ENCODE assay signal across 24 cellular contexts in the genomic region with DNA sequence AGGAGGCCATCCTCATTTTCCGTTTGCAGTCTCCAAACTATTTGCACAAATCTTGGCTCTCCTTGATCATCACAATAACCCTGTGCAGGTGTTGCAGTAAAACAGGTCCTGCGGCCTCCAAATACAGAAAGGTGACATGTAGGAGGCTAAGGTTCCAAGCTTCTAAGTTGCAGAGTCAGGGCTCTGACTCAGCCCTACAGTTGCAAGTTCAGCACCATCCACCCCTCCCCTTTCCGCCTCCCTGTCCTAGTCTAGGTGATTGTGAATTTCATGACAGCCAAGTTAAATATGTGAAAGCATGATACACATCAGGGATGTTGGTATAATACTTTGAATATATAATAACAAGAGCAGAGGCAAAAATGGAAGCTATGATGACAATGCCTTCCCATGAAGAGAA.
DNase-seq lines count a peak whose midpoint lies in the region; FAIRE-seq and TF ChIP-seq lines count a peak whose summit lies in the region.
"Had no signal": no experiment of that assay in that cellular context is flagged by ENCODE, and none has a peak within 500 bp of the region (broad histone marks: within the 10 kb centered on the region; RNA-seq: fewer than 3 reads in every experiment).

No MANE protein-coding gene starts in this region.

- H3K27me3 ChIP-seq in MG63 (no peaks in the 10 kb centered on the region), neural progenitor cell (peaks cover 9% of the 10 kb centered on the region)
- H3K27me3 ChIP-seq: BLaER1 had no signal

- peaks cover 28% of the 10 kb centered on the region for H3K27me3 Mint-ChIP-seq in neural progenitor cell (ENCODE audit: insufficient read depth, low read depth)
- H3K27me3 Mint-ChIP-seq: B cell had no signal

- no peaks in the 10 kb centered on the region for H4K20me1 ChIP-seq in neural progenitor cell (ENCODE audit: low read depth)
- H4K20me1 ChIP-seq: BLaER1 had no signal

- no peak overlapping the region for H3K9ac ChIP-seq in neural progenitor cell
- H3K9ac ChIP-seq: BLaER1, GM23248 had no signal

- H3K9me3 Mint-ChIP-seq in neural progenitor cell = peaks cover 4% of the 10 kb centered on the region
- H3K9me3 Mint-ChIP-seq: CD8-positive, alpha-beta T cell had no signal

- H3K36me3 Mint-ChIP-seq in neural progenitor cell = no peaks in the 10 kb centered on the region
- H3K36me3 Mint-ChIP-seq: CD4-positive, CD25-positive, alpha-beta regulatory T cell; CD8-positive, alpha-beta T cell had no signal

- no peaks in the 10 kb centered on the region for H3K9me3 ChIP-seq in MG63
- no peaks in the 10 kb centered on the region for H3K9me3 ChIP-seq in neural progenitor cell (ENCODE audit: low read depth)
- H3K9me3 ChIP-seq: BLaER1, Caco-2 had no signal

- peak; percentile 33 for FAIRE-seq in HTR-8/SVneo (lab: Jason Lieb, UNC)
- FAIRE-seq: A204.1, G401.6, GM12892, H1 had no signal

- H3K79me2 ChIP-seq in neural progenitor cell (ENCODE audit: low read depth) = no peaks in the 10 kb centered on the region

- no peak for DNase-seq in HTR-8/SVneo (ENCODE audit: insufficient read length, low spot score)
- peak; percentile 5 for DNase-seq in RPMI8226
- DNase-seq in epithelial cell of esophagus (ENCODE audit: low read depth) = peak; percentile 26
- peak; percentile 9 for DNase-seq in putamen (ENCODE audit: low spot score)
- no peak for DNase-seq in NOMO-1 treated with dmso at 0.1 percent for 144 hours (lab: John Stamatoyannopoulos, UW; ENCODE audit: unreplicated experiment)
- no peak for DNase-seq in MG63
- no peak for DNase-seq in neural progenitor cell (ENCODE audit: low spot score)
- DNase-seq in effector CD4-positive, alpha-beta T cell = no peak
- DNase-seq: CD4-positive, CD25-positive, alpha-beta regulatory T cell; CD8-positive, alpha-beta T cell; DMS153; DND-41; GM23248; H7; HCEC 1CT had no signal

- no peak for TF ChIP-seq CTCF in epithelial cell of esophagus (IDR thresholded peaks at IDR 0.05; ENCODE audit: insufficient read depth, low read depth, low read length, missing control alignments)
- no peak for TF ChIP-seq CTCF in neural progenitor cell (IDR thresholded peaks at IDR 0.05)

- H3K27ac Mint-ChIP-seq in neural progenitor cell = no peak overlapping the region
- H3K27ac Mint-ChIP-seq: B cell; CD4-positive, CD25-positive, alpha-beta regulatory T cell; CD8-positive, alpha-beta T cell had no signal

- no peaks in the 10 kb centered on the region for H3F3A ChIP-seq in neural progenitor cell (ENCODE audit: low read depth)

- no peaks in the 10 kb centered on the region for H3K4me1 ChIP-seq in neural progenitor cell
- H3K4me1 ChIP-seq: Caco-2 had no signal

- H2AFZ ChIP-seq in neural progenitor cell (replicated peaks) = no peak overlapping the region
- H2AFZ ChIP-seq: GM23248 had no signal

- H3K36me3 ChIP-seq in MG63 (no peaks in the 10 kb centered on the region), neural progenitor cell (no peaks in the 10 kb centered on the region)
- H3K36me3 ChIP-seq: BLaER1 had no signal

- no peak overlapping the region for H3K4me3 ChIP-seq in epithelial cell of esophagus (ENCODE audit: low read length)
- no peak overlapping the region for H3K4me3 ChIP-seq in MG63
- no peak overlapping the region for H3K4me3 ChIP-seq in neural progenitor cell
- H3K4me3 ChIP-seq: BLaER1, GM23248 had no signal

- H3K4me2 ChIP-seq in neural progenitor cell = no peak overlapping the region
- H3K4me2 ChIP-seq: BLaER1 had no signal

- H3K4me1 Mint-ChIP-seq in neural progenitor cell = peaks cover 2% of the 10 kb centered on the region
- H3K4me1 Mint-ChIP-seq: B cell; CD4-positive, CD25-positive, alpha-beta regulatory T cell had no signal

- H3K4me3 Mint-ChIP-seq in neural progenitor cell = no peak overlapping the region
- H3K4me3 Mint-ChIP-seq: B cell; CD4-positive, CD25-positive, alpha-beta regulatory T cell; CD8-positive, alpha-beta T cell had no signal

- H3K27ac ChIP-seq in neural progenitor cell = no peak overlapping the region
- H3K27ac ChIP-seq: 22Rv1, BLaER1, C4-2B, GM23248 had no signal

Comparison
In these comparisons a context has a peak if more than half of its experiments do, and no peak if none do; other contexts are left out.
1. DNase-seq: peak in RPMI8226 (single experiment), epithelial cell of esophagus (single experiment) and putamen (single experiment); none in HTR-8/SVneo (single experiment), NOMO-1 treated with dmso at 0.1 percent for 144 hours (single experiment), MG63 (single experiment), neural progenitor cell (single experiment) and effector CD4-positive, alpha-beta T cell (single experiment).